In the genomic region with DNA sequence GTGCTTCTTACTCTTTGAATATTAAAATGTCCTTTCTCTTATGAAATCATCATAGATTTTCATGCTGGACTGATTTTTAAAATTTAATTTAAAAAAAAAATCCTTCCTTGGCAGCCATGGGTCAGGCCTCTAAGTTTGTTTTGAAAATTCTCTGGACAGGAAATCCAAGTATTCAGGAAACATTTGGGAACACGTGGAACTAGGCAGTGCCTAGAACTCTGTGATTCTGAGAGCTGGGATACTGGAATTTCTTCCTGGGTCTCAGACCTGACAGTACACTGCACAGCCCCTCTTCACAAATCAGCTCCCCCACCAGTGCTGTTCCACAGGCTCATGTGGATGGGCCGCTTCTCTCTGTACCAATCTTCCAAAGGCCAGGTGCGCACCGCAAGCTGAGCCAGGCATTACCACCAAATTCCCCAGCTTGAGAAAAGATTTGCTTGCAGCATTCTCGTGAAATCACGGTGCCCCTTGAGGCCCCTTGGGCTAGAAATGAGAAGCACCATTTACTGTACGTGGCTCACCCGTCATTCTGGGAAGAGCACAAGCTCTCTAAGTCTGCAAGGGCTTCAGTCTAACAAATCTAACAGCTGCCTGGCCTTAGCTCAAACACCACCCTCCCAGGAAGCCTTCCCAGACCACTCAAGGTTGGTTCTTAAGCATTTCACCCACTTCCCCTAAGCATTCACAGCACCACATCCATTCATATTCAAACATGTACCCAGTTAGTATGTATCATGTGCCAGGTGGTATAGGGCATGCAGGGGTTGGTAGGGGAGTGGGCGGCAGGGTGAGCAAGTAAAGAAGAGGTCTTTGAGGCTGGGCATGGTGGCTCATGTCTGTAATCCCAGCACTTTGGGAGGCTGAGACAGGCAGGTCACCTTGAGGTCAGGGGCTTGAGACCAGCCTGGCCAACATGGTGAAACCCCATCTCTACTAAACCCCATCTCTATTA, we compare ENCODE assay signal across 9 cellular contexts. TPM values are rescaled to one million over a fixed set of nuclear protein-coding genes. Genes with fewer than 3 reads are reported as not detected.
DNase-seq lines count a peak whose midpoint lies in the region; ATAC-seq and TF ChIP-seq lines count a peak whose summit lies in the region.
"Had no signal": no experiment of that assay in that cellular context is flagged by ENCODE, and none has a peak within 500 bp of the region (broad histone marks: within the 10 kb centered on the region; RNA-seq: fewer than 3 reads in every experiment).

No MANE protein-coding gene starts in this region.

- WGBS in SK-N-SH (ENCODE audit: low lambda C conversion rate): 91% methylated on average over 9 of the region's 9 CpGs

- peak overlapping the region; percentile 80 for H3K27ac ChIP-seq in rectal smooth muscle tissue (ENCODE audit: low read depth, low read length)
- H3K27ac ChIP-seq in SK-N-SH (ENCODE audit: low read depth in 2 of 2, low read length in 1 of 2): no peak overlapping the region

- TF ChIP-seq RAD21 in SK-N-SH (IDR thresholded peaks at IDR 0.05; ENCODE audit: low read length): no peak

- H3K9me2 ChIP-seq in SK-N-SH: no peaks in the 10 kb centered on the region

- no peak for TF ChIP-seq EP300 in SK-N-SH (IDR thresholded peaks at IDR 0.05; ENCODE audit: borderline replicate concordance in 1 of 2, low read depth in 1 of 2, low read length in 1 of 2)

- H3K4me1 ChIP-seq in rectal smooth muscle tissue (ENCODE audit: control insufficient read depth, insufficient read depth, low read length): peaks cover 23% of the 10 kb centered on the region
- H3K4me1 ChIP-seq in SK-N-SH (ENCODE audit: control insufficient read depth in 1 of 2, insufficient read depth in 2 of 2, low read depth in 1 of 2, low read length in 1 of 2): peaks cover 7 to 9% of the 10 kb centered on the region in 2 experiments; a peak in 2 of 4 replicates

- CTCF ChIA-PET in SK-N-SH (lab: Yijun Ruan, JAX): interaction anchor here (0.9 kb wide), 1 partner anchor 86 kb away, joined by 4 read pairs; no protein-coding TSS in a partner anchor

- H3K27ac Mint-ChIP-seq in endothelial cell (ENCODE audit: unreplicated experiment): peak overlapping the region; percentile 70

- TF ChIP-seq CTCF in GM13976 (IDR thresholded peaks at IDR 0.05; ENCODE audit: borderline replicate concordance, control extremely low read depth, extremely low read depth, insufficient read depth, missing control alignments) (no peak), endothelial cell (IDR thresholded peaks at IDR 0.05; ENCODE audit: unreplicated experiment) (no peak), SK-N-SH (IDR thresholded peaks at IDR 0.05) (no peak)

- peaks cover 4% of the 10 kb centered on the region for H3K36me3 Mint-ChIP-seq in endothelial cell (ENCODE audit: low read depth, unreplicated experiment)

- POLR2A ChIA-PET in SK-N-SH (lab: Yijun Ruan, JAX): no interaction called here

- peaks cover 100% of the 10 kb centered on the region for H3K79me2 ChIP-seq in SK-N-SH (ENCODE audit: insufficient read depth)

- H3F3A ChIP-seq in SK-N-SH (replicated peaks; ENCODE audit: insufficient read depth): no peaks in the 10 kb centered on the region

- H4K20me1 ChIP-seq in SK-N-SH (ENCODE audit: insufficient read depth): peaks cover 64% of the 10 kb centered on the region

- DNase-seq in GM13976 (ENCODE audit: low spot score) (peak; percentile 24), endothelial cell (ENCODE audit: low spot score) (no peak), DMS153 (lab: John Stamatoyannopoulos, UW) (no peak), SK-N-SH (no peak)
- DNase-seq: effector CD4-positive, alpha-beta T cell had no signal

- no peak overlapping the region for H3K4me3 ChIP-seq in rectal smooth muscle tissue (ENCODE audit: low read length)
- no peak overlapping the region for H3K4me3 ChIP-seq in SK-N-SH (ENCODE audit: low read depth in 2 of 2, low read length in 1 of 2)

- peaks cover 13% of the 10 kb centered on the region for H3K27me3 Mint-ChIP-seq in endothelial cell (ENCODE audit: unreplicated experiment)

- H2AFZ ChIP-seq in SK-N-SH (ENCODE audit: low read depth): no peak overlapping the region

- H3K4me3 Mint-ChIP-seq in endothelial cell (ENCODE audit: unreplicated experiment): peak overlapping the region; percentile 56

- in situ Hi-C loops in GM13976 (cut with MboI; ENCODE audit: low sequenced_read_pairs, unreplicated experiment): no loop called here

- no peak overlapping the region for H3K9ac ChIP-seq in rectal smooth muscle tissue (ENCODE audit: low read length)
- no peak overlapping the region for H3K9ac ChIP-seq in SK-N-SH

- ATAC-seq in HG02759 (IDR thresholded peaks at IDR 0.05; ENCODE audit: unreplicated experiment) (peak; percentile 33), GM19328 (IDR thresholded peaks at IDR 0.05; ENCODE audit: unreplicated experiment) (no peak), HG03342 (IDR thresholded peaks at IDR 0.05; ENCODE audit: unreplicated experiment) (no peak)

- H3K9me3 ChIP-seq in SK-N-SH: no peaks in the 10 kb centered on the region

- peaks cover 63% of the 10 kb centered on the region for H3K4me1 Mint-ChIP-seq in endothelial cell (ENCODE audit: unreplicated experiment)

- H3K4me2 ChIP-seq in SK-N-SH: no peak overlapping the region

- no peaks in the 10 kb centered on the region for H3K27me3 ChIP-seq in rectal smooth muscle tissue (ENCODE audit: control insufficient read depth, insufficient read depth, low read length)
- H3K27me3 ChIP-seq in SK-N-SH (ENCODE audit: insufficient read depth): no peaks in the 10 kb centered on the region

- H3K36me3 ChIP-seq in rectal smooth muscle tissue (ENCODE audit: control insufficient read depth, insufficient read depth, low read length) (peaks cover 2% of the 10 kb centered on the region), SK-N-SH (replicated peaks in 1 of 2; ENCODE audit: control insufficient read depth in 1 of 2, insufficient read depth in 2 of 2, low read length in 1 of 2) (peaks cover 0 to 3% of the 10 kb centered on the region in 2 experiments)

- H3K9me3 Mint-ChIP-seq in endothelial cell (ENCODE audit: unreplicated experiment): no peaks in the 10 kb centered on the region

TF ChIP-seq in SK-N-SH, 30 proteins besides CTCF, POLR2A, EP300 and RAD21 (continues in another document):
- TF ChIP-seq EZH2phosphoT487 (IDR thresholded peaks at IDR 0.05; ENCODE audit: borderline replicate concordance, low read depth) (no peak), FOSL2 (IDR thresholded peaks at IDR 0.05; ENCODE audit: borderline replicate concordance, low read depth) (no peak), USF2 (IDR thresholded peaks at IDR 0.05; ENCODE audit: borderline replicate concordance, low read depth, low read length) (no peak), TEAD4 (IDR thresholded peaks at IDR 0.05; ENCODE audit: borderline replicate concordance, insufficient read depth) (no peak), RFX5 (IDR thresholded peaks at IDR 0.05; ENCODE audit: low read length) (no peak), YY1 (IDR thresholded peaks at IDR 0.05; ENCODE audit: low read depth) (no peak), TAF1 (IDR thresholded peaks at IDR 0.05; ENCODE audit: borderline replicate concordance, low read depth, low read length) (no peak), PBX3 (IDR thresholded peaks at IDR 0.05) (no peak), SIN3A (IDR thresholded peaks at IDR 0.05; ENCODE audit: borderline replicate concordance, low read depth, low read length) (no peak)
- TF ChIP-seq, protein P1, sequence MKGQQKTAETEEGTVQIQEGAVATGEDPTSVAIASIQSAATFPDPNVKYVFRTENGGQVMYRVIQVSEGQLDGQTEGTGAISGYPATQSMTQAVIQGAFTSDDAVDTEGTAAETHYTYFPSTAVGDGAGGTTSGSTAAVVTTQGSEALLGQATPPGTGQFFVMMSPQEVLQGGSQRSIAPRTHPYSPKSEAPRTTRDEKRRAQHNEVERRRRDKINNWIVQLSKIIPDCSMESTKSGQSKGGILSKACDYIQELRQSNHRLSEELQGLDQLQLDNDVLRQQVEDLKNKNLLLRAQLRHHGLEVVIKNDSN (IDR thresholded peaks at IDR 0.05; ENCODE audit: borderline replicate concordance, low read depth): no peak
- TF ChIP-seq, protein P2, sequence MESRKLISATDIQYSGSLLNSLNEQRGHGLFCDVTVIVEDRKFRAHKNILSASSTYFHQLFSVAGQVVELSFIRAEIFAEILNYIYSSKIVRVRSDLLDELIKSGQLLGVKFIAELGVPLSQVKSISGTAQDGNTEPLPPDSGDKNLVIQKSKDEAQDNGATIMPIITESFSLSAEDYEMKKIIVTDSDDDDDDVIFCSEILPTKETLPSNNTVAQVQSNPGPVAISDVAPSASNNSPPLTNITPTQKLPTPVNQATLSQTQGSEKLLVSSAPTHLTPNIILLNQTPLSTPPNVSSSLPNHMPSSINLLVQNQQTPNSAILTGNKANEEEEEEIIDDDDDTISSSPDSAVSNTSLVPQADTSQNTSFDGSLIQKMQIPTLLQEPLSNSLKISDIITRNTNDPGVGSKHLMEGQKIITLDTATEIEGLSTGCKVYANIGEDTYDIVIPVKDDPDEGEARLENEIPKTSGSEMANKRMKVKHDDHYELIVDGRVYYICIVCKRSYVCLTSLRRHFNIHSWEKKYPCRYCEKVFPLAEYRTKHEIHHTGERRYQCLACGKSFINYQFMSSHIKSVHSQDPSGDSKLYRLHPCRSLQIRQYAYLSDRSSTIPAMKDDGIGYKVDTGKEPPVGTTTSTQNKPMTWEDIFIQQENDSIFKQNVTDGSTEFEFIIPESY (IDR thresholded peaks at IDR 0.05; ENCODE audit: borderline replicate concordance, low read depth): no peak

RNA-seq across cellular contexts. Expression of gene B4GALT1, which starts 26.5 kb away (rescaled TPM):
- total RNA-seq in endothelial cell (ENCODE audit: unreplicated experiment): 86.7 TPM
- polyA plus RNA-seq in SK-N-SH (2012; rRNA removed): 36.2 and 36.3 TPM in 2 replicates
- polyA plus RNA-seq in SK-N-SH (2012; cell fraction: cytosol; rRNA removed): 31.2 and 34.8 TPM in 2 replicates
- polyA plus RNA-seq in SK-N-SH (2012; cell fraction: nucleus; rRNA removed): 16.2 and 21.7 TPM in 2 replicates
